ENCODE assay signal across 24 cellular contexts in genomic region chr10:12533151-12533550, GRCh38.
DNase-seq lines count a peak whose midpoint lies in the region; FAIRE-seq and TF ChIP-seq lines count a peak whose summit lies in the region.
"Had no signal": no experiment of that assay in that cellular context is flagged by ENCODE, and none has a peak within 500 bp of the region (broad histone marks: within the 10 kb centered on the region; RNA-seq: fewer than 3 reads in every experiment).

No MANE protein-coding gene starts in this region.

- no peaks in the 10 kb centered on the region for H3K79me1 ChIP-seq in H9 (ENCODE audit: insufficient read depth, low read depth, low read length, poor library complexity, severe bottlenecking)

- H3K27me3 Mint-ChIP-seq in H9 (ENCODE audit: low read depth) = no peaks in the 10 kb centered on the region
- H3K27me3 Mint-ChIP-seq: CD4-positive, alpha-beta T cell; IgD-negative memory B cell had no signal

- no peak overlapping the region for H2BK15ac ChIP-seq in H9 (ENCODE audit: low read depth, low read length)

- no peak overlapping the region for H2BK12ac ChIP-seq in H9 (ENCODE audit: insufficient read length, low read depth, low read length)

- in situ Hi-C loops in KBM-7 (cut with MboI; ENCODE audit: low pct_unique_long_range_greater_than_20kb, low sequenced_read_pairs) = no loop called here

- H3K27ac Mint-ChIP-seq in H9 = no peak overlapping the region
- H3K27ac Mint-ChIP-seq: CD4-positive, alpha-beta T cell; HFFc6 had no signal

- no peaks in the 10 kb centered on the region for H3K36me3 ChIP-seq in small intestine (ENCODE audit: control insufficient read depth in 2 of 2, insufficient read depth in 2 of 2, low read length in 2 of 2)

- no peak overlapping the region for H4K91ac ChIP-seq in H9 (ENCODE audit: insufficient read length, low read depth, low read length)

- H2BK120ac ChIP-seq in H9 (ENCODE audit: low read depth, low read length, poor library complexity, severe bottlenecking) = no peak overlapping the region

- no peak overlapping the region for H3K56ac ChIP-seq in H9 (ENCODE audit: insufficient read length, low read depth, low read length)

- no peaks in the 10 kb centered on the region for H3K79me2 ChIP-seq in H9 (ENCODE audit: insufficient read depth, low read length)

- no peak overlapping the region for H3K4me2 ChIP-seq in H9 (ENCODE audit: insufficient read depth, insufficient read length, low read length)
- H3K4me2 ChIP-seq: PC-9 had no signal

- 0 out of 2 replicates have a peak overlapping the region, but pooled peaks have one; percentile 3 for H3K27ac ChIP-seq in VCaP
- no peak overlapping the region for H3K27ac ChIP-seq in small intestine (ENCODE audit: low read depth in 1 of 2, low read length in 1 of 2)
- H3K27ac ChIP-seq in H9 (ENCODE audit: insufficient read length, low read depth, low read length) = no peak overlapping the region
- H3K27ac ChIP-seq: 22Rv1, PC-9, RWPE1 had no signal

- DNase-seq in NCI-H1417 (lab: John Stamatoyannopoulos, UW) (peak in 2 of 3 experiments; percentile 22 to 45), NCI-H1417 treated with DMSO at 0.1 percent for 48 hours (lab: John Stamatoyannopoulos, UW) (no peak), fibroblast of pulmonary artery (ENCODE audit: low read depth) (peak; percentile 22), small intestine (no peak), KBM-7 (no peak), HUDEP-2 (lab: John Stamatoyannopoulos, UW; ENCODE audit: unreplicated experiment in 76 of 76) (no peak), H9 (no peak)
- DNase-seq: CD4-positive, alpha-beta T cell; HFFc6; Kasumi-1; MM.1S; NCI-H1092; NCI-H187; NCI-H2107; NCI-H510A treated with DMSO at 0.1 percent for 48 hours; PC-9; SIG-M5 had no signal

- no peak overlapping the region for H2AFZ ChIP-seq in H9 (ENCODE audit: low read length)
- H2AFZ ChIP-seq: PC-9 had no signal

- no peak overlapping the region for H3K4ac ChIP-seq in H9 (ENCODE audit: low read depth, low read length)

- no peak for FAIRE-seq in small intestine (lab: Jason Lieb, UNC)
- FAIRE-seq: GM12878, H1 had no signal

- H4K5ac ChIP-seq in H9 (ENCODE audit: insufficient read length, low read depth, low read length) = no peak overlapping the region

- H3K23ac ChIP-seq in H9 (ENCODE audit: insufficient read length, low read depth, low read length) = no peak overlapping the region

- H3K27me3 ChIP-seq in small intestine (ENCODE audit: control insufficient read depth in 2 of 2, insufficient read depth in 2 of 2, low read length in 2 of 2) = no peaks in the 10 kb centered on the region
- no peaks in the 10 kb centered on the region for H3K27me3 ChIP-seq in H9 (ENCODE audit: insufficient read depth, low read length)

- TF ChIP-seq CTCF in VCaP (conservative IDR thresholded peaks at IDR 0.05) = no peak
- no peak for TF ChIP-seq CTCF in fibroblast of pulmonary artery (IDR thresholded peaks at IDR 0.05; ENCODE audit: low read length, missing control alignments)
- no peak for TF ChIP-seq CTCF in H9 (conservative IDR thresholded peaks at IDR 0.05)

- no peaks in the 10 kb centered on the region for H4K20me1 ChIP-seq in H9 (ENCODE audit: control insufficient read depth, insufficient read depth, insufficient read length)

- H3K23me2 ChIP-seq in H9 (ENCODE audit: insufficient read length, low read depth, low read length, poor library complexity, severe bottlenecking) = no peaks in the 10 kb centered on the region

- no peaks in the 10 kb centered on the region for H3K4me1 Mint-ChIP-seq in H9

- no peaks in the 10 kb centered on the region for H3K4me1 ChIP-seq in small intestine (ENCODE audit: control insufficient read depth in 2 of 2, insufficient read depth in 1 of 2, low read depth in 1 of 2, low read length in 1 of 2)
- H3K4me1 ChIP-seq in H9 (ENCODE audit: insufficient read depth, low read length) = no peaks in the 10 kb centered on the region
- H3K4me1 ChIP-seq: Caco-2 had no signal

- no peaks in the 10 kb centered on the region for H3K36me3 Mint-ChIP-seq in H9 (ENCODE audit: insufficient read depth in 1 of 3, low read depth in 3 of 3)

- no peak overlapping the region for H2BK5ac ChIP-seq in H9 (ENCODE audit: insufficient read length, low read length)

- no peak overlapping the region for H2BK20ac ChIP-seq in H9 (ENCODE audit: low read depth, low read length, poor library complexity, severe bottlenecking)

- no peak overlapping the region for H3K4me3 ChIP-seq in fibroblast of pulmonary artery (replicated peaks; ENCODE audit: low read depth, low read length)
- no peak overlapping the region for H3K4me3 ChIP-seq in small intestine (ENCODE audit: low read depth in 1 of 2, low read length in 2 of 2)
- H3K4me3 ChIP-seq: GM12878, PC-9 had no signal

- no peak overlapping the region for H3K4me3 Mint-ChIP-seq in H9
- H3K4me3 Mint-ChIP-seq: CD4-positive, alpha-beta T cell; HFFc6; IgD-negative memory B cell had no signal

- no peak overlapping the region for H3K9ac ChIP-seq in H9 (ENCODE audit: extremely low read depth, insufficient read length, low read length)

- H3K9me3 ChIP-seq in small intestine (ENCODE audit: control insufficient read depth, low read depth) = no peaks in the 10 kb centered on the region
- H3K9me3 ChIP-seq in H9 (ENCODE audit: control insufficient read depth, low read depth, low read length) = no peaks in the 10 kb centered on the region
- H3K9me3 ChIP-seq: Caco-2 had no signal

- no peak overlapping the region for H4K8ac ChIP-seq in H9 (replicated peaks; ENCODE audit: insufficient read length, low read depth, low read length)

- H3K14ac ChIP-seq in H9 (ENCODE audit: insufficient read depth, low read length) = no peak overlapping the region

- no peaks in the 10 kb centered on the region for H3K9me3 Mint-ChIP-seq in H9
- H3K9me3 Mint-ChIP-seq: HFFc6 had no signal

- H3K18ac ChIP-seq in H9 (ENCODE audit: insufficient read length, low read depth, low read length) = no peak overlapping the region

- 86 to 91% (median 86%) methylated on average over 4 of the region's 4 CpGs for WGBS in small intestine, 3 donors
- no CpG with 5 or more reads among the region's 4 CpGs for WGBS in H9 (ENCODE audit: extremely low coverage, insufficient read length, low lambda C conversion rate)

- H3T11ph ChIP-seq in H9 (ENCODE audit: low read length) = no peak overlapping the region

- no peak overlapping the region for H2AK5ac ChIP-seq in H9 (ENCODE audit: insufficient read length, low read length)

Comparison
In these comparisons a context has a peak if more than half of its experiments do, and no peak if none do; other contexts are left out.
1. DNase-seq: peak in NCI-H1417 (2 of 3) and fibroblast of pulmonary artery (single experiment); none in NCI-H1417 treated with DMSO at 0.1 percent for 48 hours (single experiment), small intestine (single experiment), KBM-7 (single experiment), HUDEP-2 (0 of 76) and H9 (single experiment).